8 cellular contexts compared by ENCODE assay signal in genomic region chr3:111998661-111999641, GRCh38. TPM values are rescaled to one million over a fixed set of nuclear protein-coding genes. Genes with fewer than 3 reads are reported as not detected.
DNase-seq lines count a peak whose midpoint lies in the region; ATAC-seq, FAIRE-seq and TF ChIP-seq lines count a peak whose summit lies in the region.

Gene TAGLN3, plus strand, starts transcription at chr3:111998922. Its CDS starts 501 bp downstream, at chr3:111999423.

- intact Hi-C loops in posterior vena cava (cut with DNase I), result no loop called here

- H3K36me3 Mint-ChIP-seq in stimulated activated naive CD8-positive, alpha-beta T cell treated with anti-CD3 and anti-CD28 coated beads, Interleukin-15, Interleukin-2, amounts not matched to agents 100 ng/mL and 50 ng/mL, for 24 hours (ENCODE audit: low read depth), result peaks cover 5% of the 10 kb centered on the region

- CTCF ChIA-PET in HEK293T (lab: Yijun Ruan, JAX), result interaction anchor here (1.1 to 1.6 kb wide), 2 partner anchors 10 to 44 kb away, joined by 3 to 4 read pairs; no protein-coding TSS in a partner anchor

- H3K9me3 Mint-ChIP-seq in stimulated activated naive CD8-positive, alpha-beta T cell treated with anti-CD3 and anti-CD28 coated beads, Interleukin-15, Interleukin-2, amounts not matched to agents 100 ng/mL and 50 ng/mL, for 24 hours, result no peaks in the 10 kb centered on the region

- H3K4me3 Mint-ChIP-seq in stimulated activated naive CD8-positive, alpha-beta T cell treated with anti-CD3 and anti-CD28 coated beads, Interleukin-15, Interleukin-2, amounts not matched to agents 100 ng/mL and 50 ng/mL, for 24 hours, result peak within 1 kb of the TSS; percentile 63

- H3K27me3 Mint-ChIP-seq in stimulated activated naive CD8-positive, alpha-beta T cell treated with anti-CD3 and anti-CD28 coated beads, Interleukin-15, Interleukin-2, amounts not matched to agents 100 ng/mL and 50 ng/mL, for 24 hours, result no peaks in the 10 kb centered on the region

- no peak for FAIRE-seq in urothelium cell line (lab: Jason Lieb, UNC)

- no peak for TF ChIP-seq CTCF in choroid plexus epithelial cell (conservative IDR thresholded peaks at IDR 0.05; ENCODE audit: low read depth, low read length)

- ATAC-seq in left lobe of liver, result peak; percentile 82

- peak within 1 kb of the TSS; percentile 58 for H3K4me3 ChIP-seq in choroid plexus epithelial cell (ENCODE audit: low read depth, low read length)

- peaks cover 52% of the 10 kb centered on the region for H3K4me1 Mint-ChIP-seq in stimulated activated naive CD8-positive, alpha-beta T cell treated with anti-CD3 and anti-CD28 coated beads, Interleukin-15, Interleukin-2, amounts not matched to agents 100 ng/mL and 50 ng/mL, for 24 hours (ENCODE audit: low read depth)

- POLR2A ChIA-PET in HEK293T (lab: Yijun Ruan, JAX), result interaction anchor here (2.7 kb wide), 1 partner anchor 20 kb away, joined by 6 read pairs; the partner anchor contains the start of gene ABHD10

- H3K27ac Mint-ChIP-seq in stimulated activated naive CD8-positive, alpha-beta T cell treated with anti-CD3 and anti-CD28 coated beads, Interleukin-15, Interleukin-2, amounts not matched to agents 100 ng/mL and 50 ng/mL, for 24 hours, result no peak within 1 kb of the TSS

- DNase-seq in COR-L47 (lab: John Stamatoyannopoulos, UW), result peak; percentile 89
- no peak for DNase-seq in HEK293T (ENCODE audit: extremely low spot score)
- DNase-seq in NCI-H69 (lab: John Stamatoyannopoulos, UW), result peak; percentile 94
- peak; percentile 23 for DNase-seq in choroid plexus epithelial cell (ENCODE audit: low read depth)
- no peak for DNase-seq in left lobe of liver (ENCODE audit: low spot score)
- DNase-seq in posterior vena cava (ENCODE audit: low spot score), result no peak
- DNase-seq in urothelium cell line (ENCODE audit: low spot score), result no peak

TF ChIP-seq in HEK293T, 16 proteins besides CTCF, POLR2A, EP300 and RAD21:
- TF ChIP-seq, protein P1, sequence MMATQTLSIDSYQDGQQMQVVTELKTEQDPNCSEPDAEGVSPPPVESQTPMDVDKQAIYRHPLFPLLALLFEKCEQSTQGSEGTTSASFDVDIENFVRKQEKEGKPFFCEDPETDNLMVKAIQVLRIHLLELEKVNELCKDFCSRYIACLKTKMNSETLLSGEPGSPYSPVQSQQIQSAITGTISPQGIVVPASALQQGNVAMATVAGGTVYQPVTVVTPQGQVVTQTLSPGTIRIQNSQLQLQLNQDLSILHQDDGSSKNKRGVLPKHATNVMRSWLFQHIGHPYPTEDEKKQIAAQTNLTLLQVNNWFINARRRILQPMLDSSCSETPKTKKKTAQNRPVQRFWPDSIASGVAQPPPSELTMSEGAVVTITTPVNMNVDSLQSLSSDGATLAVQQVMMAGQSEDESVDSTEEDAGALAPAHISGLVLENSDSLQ (IDR thresholded peaks at IDR 0.05), result peak; percentile 80
- TF ChIP-seq FOXM1 (IDR thresholded peaks at IDR 0.05; ENCODE audit: borderline replicate concordance) (no peak), SUZ12 (IDR thresholded peaks at IDR 0.05) (no peak), NFRKB (IDR thresholded peaks at IDR 0.05) (no peak)

RNA-seq across cellular contexts. Expression of gene TAGLN3, which starts in this region (rescaled TPM):
- total RNA-seq in left lobe of liver (not detected), posterior vena cava (not detected)

Comparison
In these comparisons a context has a peak if more than half of its experiments do, and no peak if none do; other contexts are left out.
1. Peak in ATAC-seq in left lobe of liver; RNA of the gene not detected or under 1 TPM.
2. DNase-seq: peak in COR-L47 (single experiment), NCI-H69 (single experiment) and choroid plexus epithelial cell (single experiment); none in HEK293T (single experiment), left lobe of liver (single experiment), posterior vena cava (single experiment) and urothelium cell line (single experiment).